8 cellular contexts compared by ENCODE assay signal in genomic region chr11:11798586-11799438, GRCh38. TPM values are rescaled to one million over a fixed set of nuclear protein-coding genes. Genes with fewer than 3 reads are reported as not detected.
DNase-seq lines count a peak whose midpoint lies in the region; ATAC-seq, FAIRE-seq and TF ChIP-seq lines count a peak whose summit lies in the region.

No MANE protein-coding gene starts in this region.

- intact Hi-C loops in heart right ventricle (cut with DNase I) (loop anchor here (1.0 to 10.0 kb wide), 11 partner anchors 38 to 483 kb away; partner anchors contain the start of gene USP47 (in 1 of the 10)), sciatic nerve (cut with DNase I) (loop anchor here (10.0 kb wide), 1 partner anchor 246 kb away; no protein-coding TSS in a partner anchor)

- no peak overlapping the region for H3K27ac ChIP-seq in heart right ventricle

- H3K4me1 Mint-ChIP-seq in activated naive CD8-positive, alpha-beta T cell treated with anti-CD3 and anti-CD28 coated beads, Interleukin-2, amount 10 ng/mL, durations not matched to agents 7 days and 5 days: no peaks in the 10 kb centered on the region

- H3K27me3 Mint-ChIP-seq in activated naive CD8-positive, alpha-beta T cell treated with anti-CD3 and anti-CD28 coated beads, Interleukin-2, amount 10 ng/mL, durations not matched to agents 7 days and 5 days: peaks cover 21% of the 10 kb centered on the region

- no peaks in the 10 kb centered on the region for H3K36me3 ChIP-seq in heart right ventricle

- peak; percentile 81 to 97 (median 92) for TF ChIP-seq CTCF in heart right ventricle (IDR thresholded peaks at IDR 0.05)

- POLR2A ChIA-PET in activated naive CD8-positive, alpha-beta T cell treated with anti-CD3 and anti-CD28 coated beads, Interleukin-2, amount 10 ng/mL, durations not matched to agents 7 days and 5 days (lab: Charles Lee): no interaction called here

- H3K4me1 ChIP-seq in heart right ventricle: peaks cover 0 to 9% (median 0%) of the 10 kb centered on the region in 9 donors

- H3K9me3 ChIP-seq in heart right ventricle: no peaks in the 10 kb centered on the region

- no peak overlapping the region for H3K4me3 Mint-ChIP-seq in activated naive CD8-positive, alpha-beta T cell treated with anti-CD3 and anti-CD28 coated beads, Interleukin-2, amount 10 ng/mL, durations not matched to agents 7 days and 5 days

- H3K9me3 Mint-ChIP-seq in activated naive CD8-positive, alpha-beta T cell treated with anti-CD3 and anti-CD28 coated beads, Interleukin-2, amount 10 ng/mL, durations not matched to agents 7 days and 5 days: no peaks in the 10 kb centered on the region

- peak; percentile 36 for FAIRE-seq in HTR-8/SVneo (lab: Jason Lieb, UNC)

- peak; percentile 66 for ATAC-seq in activated naive CD8-positive, alpha-beta T cell treated with anti-CD3 and anti-CD28 coated beads, Interleukin-2, amount 10 ng/mL, durations not matched to agents 7 days and 5 days (ENCODE audit: low read depth)
- ATAC-seq in heart right ventricle: peak; percentile 79 to 95 (median 91)
- peak; percentile 96 for ATAC-seq in sciatic nerve
- no peak for ATAC-seq in HG02970 (IDR thresholded peaks at IDR 0.05; ENCODE audit: low FRiP score, unreplicated experiment)

- DNase-seq in NCI-H82 (lab: John Stamatoyannopoulos, UW) (peak; percentile 57), NCI-H82 treated with DMSO at 0.1 percent for 48 hours (lab: John Stamatoyannopoulos, UW; ENCODE audit: unreplicated experiment) (no peak), HTR-8/SVneo (ENCODE audit: insufficient read length, low spot score) (peak; percentile 49), SW 1271 (lab: John Stamatoyannopoulos, UW) (peak; percentile 32 to 71), heart right ventricle (peak; percentile 83 to 86), sciatic nerve (ENCODE audit: low spot score) (peak; percentile 84)
- peak; percentile 79 for DNase-seq in activated naive CD8-positive, alpha-beta T cell treated with anti-CD3 and anti-CD28 coated beads, Interleukin-2, amount 10 ng/mL, durations not matched to agents 7 days and 5 days

- WGBS in heart right ventricle, 2 donors: 20 to 21% methylated on average over 5 of the region's 5 CpGs

- no peak overlapping the region for H3K4me3 ChIP-seq in heart right ventricle

- H3K36me3 Mint-ChIP-seq in activated naive CD8-positive, alpha-beta T cell treated with anti-CD3 and anti-CD28 coated beads, Interleukin-2, amount 10 ng/mL, durations not matched to agents 7 days and 5 days: no peaks in the 10 kb centered on the region

- H3K27ac Mint-ChIP-seq in activated naive CD8-positive, alpha-beta T cell treated with anti-CD3 and anti-CD28 coated beads, Interleukin-2, amount 10 ng/mL, durations not matched to agents 7 days and 5 days: no peak overlapping the region

- H3K27me3 ChIP-seq in heart right ventricle: peaks cover 0 to 22% (median 0%) of the 10 kb centered on the region in 7 donors

RNA-seq across cellular contexts. Expression of gene USP47, which starts 43.0 kb away (rescaled TPM):
- 10 to 100 TPM; 43.7 to 46.0 TPM for total RNA-seq in activated naive CD8-positive, alpha-beta T cell treated with anti-CD3 and anti-CD28 coated beads, Interleukin-2, amount 10 ng/mL, durations not matched to agents 7 days and 5 days
- total RNA-seq in heart right ventricle (10 to 100 TPM; 46.4 to 56.4 (median 52.8) TPM), sciatic nerve (57.5 TPM)
- polyA plus RNA-seq in heart right ventricle: 10 to 100 TPM; 30.5 to 33.2 TPM
